ENCODE assay signal across 8 cellular contexts in the genomic region with DNA sequence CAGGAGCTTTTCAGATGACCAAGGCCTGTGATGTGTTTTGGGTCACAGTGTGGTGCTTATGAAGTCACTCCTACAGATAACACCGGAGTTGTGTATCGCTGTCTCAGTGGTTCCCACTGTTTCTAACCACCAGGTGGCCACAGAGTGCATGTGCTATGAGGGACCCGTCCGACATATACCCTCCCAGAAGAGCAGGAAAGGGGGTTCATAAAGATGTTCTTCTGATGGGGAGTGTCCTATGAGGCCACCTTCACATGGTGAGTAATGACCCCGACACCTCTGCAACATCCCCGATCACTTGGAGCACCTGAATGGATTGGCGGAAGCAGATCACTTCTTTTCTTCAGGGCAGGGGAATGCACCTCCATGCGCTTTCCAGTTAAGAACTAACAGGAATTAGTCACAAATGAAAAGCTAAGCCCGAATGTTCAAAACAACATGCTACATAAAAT.
A peak's percentile ranks its signal among the peaks of the same experiment; 100 is the strongest.
DNase-seq lines count a peak whose midpoint lies in the region; ATAC-seq and TF ChIP-seq lines count a peak whose summit lies in the region.
"Not testable (repeated sequence)": the region's sequence is repeated elsewhere in the genome, so short reads cannot be mapped to it uniquely, and the experiment has no call there.

No MANE protein-coding gene starts in this region.

- H3K4me1 ChIP-seq in adrenal gland (replicated peaks in 1 of 2); left lung; aorta (ENCODE audit: control insufficient read depth in 1 of 2, insufficient read depth in 2 of 2, low read length in 2 of 2): not testable (repeated sequence)

- WGBS in adrenal gland, 4 donors: 29 to 58% (median 32%) methylated on average over 5 to 9 of the region's 9 CpGs
- WGBS in aorta, 2 donors: 28 to 29% methylated on average over 7 to 9 of the region's 9 CpGs

- intact Hi-C loops in adrenal gland (cut with DNase I); left lung (cut with DNase I); aorta (cut with DNase I): not testable (repeated sequence)

- TF ChIP-seq CTCF in GM12864 (IDR thresholded peaks at IDR 0.05; ENCODE audit: low read depth, low read length, missing control alignments) (peak; percentile 17), LNCaP clone FGC (IDR thresholded peaks at IDR 0.05; ENCODE audit: control insufficient read depth, extremely low read depth, insufficient read depth) (peak; percentile 26; the same call in 1 of the 2 replicates), adrenal gland (IDR thresholded peaks at IDR 0.05) (peak in 5 of 6 experiments; percentile 12 to 43 (median 23)), epithelial cell of proximal tubule (conservative IDR thresholded peaks at IDR 0.05; ENCODE audit: low read depth, low read length) (peak; percentile 41), left lung (IDR thresholded peaks at IDR 0.05) (peak; percentile 21 to 44), retinal pigment epithelial cell (conservative IDR thresholded peaks at IDR 0.05; ENCODE audit: low read depth, low read length) (peak; percentile 39)

- not testable (repeated sequence) for H3K4me3 ChIP-seq in GM12864 (ENCODE audit: low read depth, low read length); LNCaP clone FGC (ENCODE audit: low read depth, low read length); adrenal gland; epithelial cell of proximal tubule (ENCODE audit: low read depth, low read length); left lung; retinal pigment epithelial cell (ENCODE audit: low read length); aorta (ENCODE audit: low read length in 2 of 2)

- H3K9me3 ChIP-seq in adrenal gland (replicated peaks in 1 of 3); left lung; aorta (ENCODE audit: control insufficient read depth, low read length): not testable (repeated sequence)

- not testable (repeated sequence) for DNase-seq in GM12864 (ENCODE audit: low read depth); LNCaP clone FGC (ENCODE audit: low read depth); adrenal gland; epithelial cell of proximal tubule (ENCODE audit: low read depth); left lung; retinal pigment epithelial cell (ENCODE audit: low read depth); aorta
- DNase-seq in activated CD4-positive, alpha-beta T cell treated with anti-CD3 and anti-CD28 coated beads for 48 hours: peak; percentile 16

- not testable (repeated sequence) for H3K27ac ChIP-seq in adrenal gland; left lung; aorta (ENCODE audit: low read depth in 1 of 2, low read length in 2 of 2)

- not testable (repeated sequence) for H3K27me3 ChIP-seq in adrenal gland; aorta (ENCODE audit: control insufficient read depth in 1 of 2, insufficient read depth in 2 of 2, low read length in 1 of 2)
- H3K27me3 ChIP-seq in left lung: peaks cover 0 to 11% of the 10 kb centered on the region in 2 donors

- H3K36me3 ChIP-seq in adrenal gland (replicated peaks in 1 of 2); left lung; aorta (ENCODE audit: control insufficient read depth in 1 of 2, insufficient read depth in 2 of 2, low read length in 1 of 2): not testable (repeated sequence)

- ATAC-seq in left lung (peak; percentile 58), aorta (ENCODE audit: low FRiP score) (peak; percentile 26)

- TF ChIP-seq POLR2A in adrenal gland (IDR thresholded peaks at IDR 0.05): not testable (repeated sequence)
